ENCODE assay signal across 19 cellular contexts in genomic region chr5:57529864-57530263, GRCh38. TPM values are rescaled to one million over a fixed set of nuclear protein-coding genes. Genes with fewer than 3 reads are reported as not detected.
DNase-seq lines count a peak whose midpoint lies in the region; ATAC-seq and TF ChIP-seq lines count a peak whose summit lies in the region.
"Had no signal": no experiment of that assay in that cellular context is flagged by ENCODE, and none has a peak within 500 bp of the region (broad histone marks: within the 10 kb centered on the region; RNA-seq: fewer than 3 reads in every experiment).

No MANE protein-coding gene starts in this region.

- no peak overlapping the region for H3K4me3 ChIP-seq in thyroid gland (replicated peaks in 1 of 3)
- H3K4me3 ChIP-seq: gastrocnemius medialis, suprapubic skin had no signal

- H3K4me1 ChIP-seq in thyroid gland = no peaks in the 10 kb centered on the region
- H3K4me1 ChIP-seq: gastrocnemius medialis, suprapubic skin had no signal

- no peaks in the 10 kb centered on the region for H3K27me3 Mint-ChIP-seq in nephron (ENCODE audit: low read depth)
- H3K27me3 Mint-ChIP-seq: activated naive CD4-positive, alpha-beta T cell treated with anti-CD3 and anti-CD28 coated beads, Interleukin-2, amount 10 ng/mL, durations not matched to agents 7 days and 5 days had no signal

- H3K4me1 Mint-ChIP-seq in nephron = peaks cover 25% of the 10 kb centered on the region
- H3K4me1 Mint-ChIP-seq: activated naive CD4-positive, alpha-beta T cell treated with anti-CD3 and anti-CD28 coated beads, Interleukin-2, amount 10 ng/mL, durations not matched to agents 7 days and 5 days had no signal

- no peak overlapping the region for H3K27ac ChIP-seq in thyroid gland
- H3K27ac ChIP-seq: gastrocnemius medialis, suprapubic skin had no signal

- no peaks in the 10 kb centered on the region for H3K9me3 ChIP-seq in thyroid gland
- H3K9me3 ChIP-seq: gastrocnemius medialis, suprapubic skin had no signal

- no peaks in the 10 kb centered on the region for H3K9me3 Mint-ChIP-seq in nephron
- H3K9me3 Mint-ChIP-seq: activated naive CD4-positive, alpha-beta T cell treated with anti-CD3 and anti-CD28 coated beads, Interleukin-2, amount 10 ng/mL, durations not matched to agents 7 days and 5 days had no signal

- no peaks in the 10 kb centered on the region for H3K27me3 ChIP-seq in thyroid gland
- H3K27me3 ChIP-seq: gastrocnemius medialis, suprapubic skin had no signal

- no peaks in the 10 kb centered on the region for H3K36me3 ChIP-seq in thyroid gland
- H3K36me3 ChIP-seq: gastrocnemius medialis, suprapubic skin had no signal

- TF ChIP-seq POLR2A in thyroid gland (IDR thresholded peaks at IDR 0.05) = no peak

- 72 to 74% methylated on average over 4 of the region's 4 CpGs for WGBS in thyroid gland, 2 donors

- DNase-seq in thyroid gland (no peak), COR-L47 (lab: John Stamatoyannopoulos, UW) (no peak)
- DNase-seq in activated CD4-positive, alpha-beta T cell treated with anti-CD3 and anti-CD28 coated beads for 4 hours = no peak
- DNase-seq: activated CD4-positive, alpha-beta T cell treated with anti-CD3 and anti-CD28 coated beads, Interleukin-2, amount 50 U/mL, for 1 hour; activated naive CD4-positive, alpha-beta T cell treated with anti-CD3 and anti-CD28 coated beads, Interleukin-2, amount 10 ng/mL, durations not matched to agents 7 days and 5 days; Calu3; cortex of kidney; gastrocnemius medialis; NCI-H1930; NCI-H510A treated with DMSO at 0.1 percent for 48 hours had no signal

- TF ChIP-seq CTCF in nephron (IDR thresholded peaks at IDR 0.05; ENCODE audit: unreplicated experiment in 3 of 3) (no peak), thyroid gland (IDR thresholded peaks at IDR 0.05) (no peak)

- intact Hi-C loops in thyroid gland (cut with DNase I) = no loop called here

- no peak overlapping the region for H3K4me3 Mint-ChIP-seq in nephron
- H3K4me3 Mint-ChIP-seq: activated naive CD4-positive, alpha-beta T cell treated with anti-CD3 and anti-CD28 coated beads, Interleukin-2, amount 10 ng/mL, durations not matched to agents 7 days and 5 days had no signal

- H3K27ac Mint-ChIP-seq in nephron = peak overlapping the region in 2 of 3 experiments; percentile 32 to 40
- H3K27ac Mint-ChIP-seq: activated naive CD4-positive, alpha-beta T cell treated with anti-CD3 and anti-CD28 coated beads, Interleukin-2, amount 10 ng/mL, durations not matched to agents 7 days and 5 days had no signal

- no peaks in the 10 kb centered on the region for H3K36me3 Mint-ChIP-seq in nephron (ENCODE audit: low read depth)
- H3K36me3 Mint-ChIP-seq: activated naive CD4-positive, alpha-beta T cell treated with anti-CD3 and anti-CD28 coated beads, Interleukin-2, amount 10 ng/mL, durations not matched to agents 7 days and 5 days had no signal

- peak; percentile 47 for ATAC-seq in GM19324 (IDR thresholded peaks at IDR 0.05; ENCODE audit: low FRiP score, unreplicated experiment)
- ATAC-seq in GM21786 (IDR thresholded peaks at IDR 0.05; ENCODE audit: unreplicated experiment) = peak; percentile 66
- ATAC-seq in HG03175 (IDR thresholded peaks at IDR 0.05; ENCODE audit: unreplicated experiment) = peak; percentile 49
- ATAC-seq: gastrocnemius medialis, SK-N-SH treated with all-trans-retinoic acid at 6 μM for 48 hours had no signal

RNA-seq across cellular contexts. Expression of gene ACTBL2, which starts 47.3 kb away (rescaled TPM):
- total RNA-seq in thyroid gland = under 1 TPM in 2 of 4 donors, not detected in 2; 0.13 to 0.59 TPM
- total RNA-seq: G401, gastrocnemius medialis, MCF 10A, osteocyte had no signal
